In genomic region chr7:108613949-108614381, GRCh38 we compare ENCODE assay signal across 2 cellular contexts.
TF ChIP-seq lines count a peak whose summit lies in the region.

No MANE protein-coding gene starts in this region.

TF ChIP-seq in H1, 55 proteins besides CTCF, POLR2A, EP300 and RAD21:
- no peak for TF ChIP-seq SIRT6 (IDR thresholded peaks at IDR 0.05; ENCODE audit: low read length)

TF ChIP-seq in neural cell, 6 proteins besides CTCF, POLR2A, EP300 and RAD21:
- TF ChIP-seq REST (IDR thresholded peaks at IDR 0.05; ENCODE audit: borderline replicate concordance) (no peak), EZH2 (IDR thresholded peaks at IDR 0.05; ENCODE audit: borderline replicate concordance, insufficient read depth, low read length, poor library complexity, severe bottlenecking) (no peak), SMC3 (conservative IDR thresholded peaks at IDR 0.05; ENCODE audit: poor library complexity) (no peak), POLR2AphosphoS5 (IDR thresholded peaks at IDR 0.05) (no peak), MXI1 (conservative IDR thresholded peaks at IDR 0.05; ENCODE audit: poor library complexity, severe bottlenecking) (no peak), TAF1 (IDR thresholded peaks at IDR 0.05; ENCODE audit: low read depth) (no peak)
TF ChIP-seq in neural cell: peak in this region for 0.
